Comparison of ENCODE assay signal across 8 cellular contexts in the genomic region with DNA sequence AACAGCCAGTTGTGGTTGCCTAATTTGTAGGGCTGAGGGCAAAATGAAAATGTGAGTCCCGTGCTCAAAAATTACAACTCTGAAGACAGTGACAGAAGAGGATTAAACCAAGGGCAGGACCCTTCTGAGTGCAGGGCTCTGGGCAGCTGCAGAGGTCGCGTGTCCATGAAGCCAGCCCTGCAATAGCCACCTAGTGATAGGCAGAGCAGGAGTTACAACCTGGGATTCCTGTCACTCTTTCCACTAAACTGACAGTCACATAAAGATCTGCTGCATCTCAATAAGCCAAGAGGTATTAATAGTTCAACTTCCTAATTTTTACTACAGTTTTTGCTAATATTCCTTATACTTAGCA.
DNase-seq lines count a peak whose midpoint lies in the region; ATAC-seq and TF ChIP-seq lines count a peak whose summit lies in the region.

No MANE protein-coding gene starts in this region.

- H3K27ac ChIP-seq in CD8-positive, alpha-beta memory T cell (ENCODE audit: low read depth, low read length) = no peak overlapping the region
- no peak overlapping the region for H3K27ac ChIP-seq in GM23248
- H3K27ac ChIP-seq in Peyer's patch = peak overlapping the region in 1 of 4 donors; percentile 16
- H3K27ac ChIP-seq in right lobe of liver = peak overlapping the region in 2 of 3 donors; percentile 19 to 29

- H3K4me1 ChIP-seq in CD8-positive, alpha-beta memory T cell (ENCODE audit: insufficient read depth, low read length) = peaks cover 4% of the 10 kb centered on the region
- no peaks in the 10 kb centered on the region for H3K4me1 ChIP-seq in GM23248 (ENCODE audit: insufficient read depth)
- H3K4me1 ChIP-seq in Peyer's patch = peaks cover 0 to 16% (median 2%) of the 10 kb centered on the region in 4 donors
- H3K4me1 ChIP-seq in right lobe of liver = no peaks in the 10 kb centered on the region

- H3K4me2 ChIP-seq in GM23248 (ENCODE audit: unreplicated experiment) = peak overlapping the region; percentile 72

- CTCF ChIA-PET in CD8-positive, alpha-beta memory T cell (lab: Charles Lee) = interaction anchor here (0.6 to 8.2 kb wide), 19 partner anchors 9 to 694 kb away, joined by 3 to 117 read pairs (median 4); a partner anchor contains a TSS
- CTCF ChIA-PET in HEK293T (lab: Yijun Ruan, JAX) = interaction anchor here (0.7 to 1.8 kb wide), 14 partner anchors 11 to 112 kb away, joined by 3 to 13 read pairs (median 4); a partner anchor contains a TSS

- DNase-seq in CD8-positive, alpha-beta memory T cell = no peak
- DNase-seq in GM23248 (no peak), Peyer's patch (no peak), right lobe of liver (peak in 1 of 3 donors; percentile 20), HEK293T (ENCODE audit: extremely low spot score) (no peak), DMS53 (lab: John Stamatoyannopoulos, UW) (no peak), NCI-H1417 treated with DMSO at 0.1 percent for 48 hours (lab: John Stamatoyannopoulos, UW) (no peak), NCI-H446 (lab: John Stamatoyannopoulos, UW) (no peak)

- H3K27me3 ChIP-seq in CD8-positive, alpha-beta memory T cell (ENCODE audit: insufficient read depth, low read length, poor library complexity, severe bottlenecking) = no peaks in the 10 kb centered on the region
- H3K27me3 ChIP-seq in GM23248 (replicated peaks; ENCODE audit: insufficient read depth) (no peaks in the 10 kb centered on the region), Peyer's patch (no peaks in the 10 kb centered on the region), right lobe of liver (no peaks in the 10 kb centered on the region)

- no peaks in the 10 kb centered on the region for H3F3A ChIP-seq in GM23248 (ENCODE audit: insufficient read depth)

- whole genome bisulfite sequencing in GM23248 (ENCODE audit: low coverage in 1 of 2, low lambda C conversion rate in 2 of 2, missing lambda C conversion rate in 2 of 2), 2 experiments = 92 to 94% methylated on average over 3 of the region's 3 CpGs
- 11% methylated on average over 3 of the region's 3 CpGs for WGBS in right lobe of liver (ENCODE audit: insufficient coverage, low coverage, low lambda C conversion rate, missing lambda C conversion rate)

- peak overlapping the region; percentile 32 to 88 (median 62) for H3K4me3 Mint-ChIP-seq in CD8-positive, alpha-beta memory T cell

- H3K36me3 ChIP-seq in CD8-positive, alpha-beta memory T cell (ENCODE audit: insufficient read depth, low read length) = no peaks in the 10 kb centered on the region
- H3K36me3 ChIP-seq in GM23248 (ENCODE audit: low read depth) (no peaks in the 10 kb centered on the region), Peyer's patch (no peaks in the 10 kb centered on the region), right lobe of liver (no peaks in the 10 kb centered on the region)

- peak overlapping the region; percentile 27 for H3K4me3 ChIP-seq in CD8-positive, alpha-beta memory T cell (ENCODE audit: low read length)
- H3K4me3 ChIP-seq in GM23248 (peak overlapping the region; percentile 55; the same call in 1 of the 2 replicates), Peyer's patch (peak overlapping the region in 3 of 4 donors; percentile 10 to 23 (median 20)), right lobe of liver (peak overlapping the region; percentile 4 to 39 (median 29))

- TF ChIP-seq CTCF in Peyer's patch (IDR thresholded peaks at IDR 0.05) = no peak
- no peak for TF ChIP-seq CTCF in right lobe of liver (IDR thresholded peaks at IDR 0.05)

- POLR2A ChIA-PET in CD8-positive, alpha-beta memory T cell (lab: Charles Lee) = interaction anchor here (0.6 to 1.2 kb wide), 2 partner anchors 9 to 94 kb away, joined by 5 to 9 read pairs; a partner anchor contains a TSS
- POLR2A ChIA-PET in HEK293T (lab: Yijun Ruan, JAX) = interaction anchor here (1.1 to 1.4 kb wide), 2 partner anchors 93 to 94 kb away, joined by 3 to 5 read pairs; a partner anchor contains a TSS

- peak overlapping the region; percentile 82 for H2AFZ ChIP-seq in GM23248

- H4K20me1 ChIP-seq in GM23248 (ENCODE audit: insufficient read depth) = no peaks in the 10 kb centered on the region

- H3K4me1 Mint-ChIP-seq in CD8-positive, alpha-beta memory T cell = peaks cover 11 to 27% (median 25%) of the 10 kb centered on the region in 3 donors

- TF ChIP-seq POLR2A in Peyer's patch (IDR thresholded peaks at IDR 0.05) (no peak), right lobe of liver (IDR thresholded peaks at IDR 0.05) (no peak)

- no peaks in the 10 kb centered on the region for H3K9me2 ChIP-seq in GM23248 (ENCODE audit: insufficient read depth)

- in situ Hi-C loops in GM23248 (cut with MboI) = loop anchor here (5.0 kb wide), 1 partner anchor 101 kb away; no protein-coding TSS in a partner anchor

- no peaks in the 10 kb centered on the region for H3K79me2 ChIP-seq in GM23248 (ENCODE audit: insufficient read depth)

- H3K27me3 Mint-ChIP-seq in CD8-positive, alpha-beta memory T cell = no peaks in the 10 kb centered on the region

- H3K9me3 Mint-ChIP-seq in CD8-positive, alpha-beta memory T cell = no peaks in the 10 kb centered on the region

- H3K9ac ChIP-seq in GM23248 = no peak overlapping the region

- intact Hi-C loops in right lobe of liver (cut with DNase I) = no loop called here

- no peaks in the 10 kb centered on the region for H3K9me3 ChIP-seq in CD8-positive, alpha-beta memory T cell (ENCODE audit: low read length)
- H3K9me3 ChIP-seq in GM23248 (ENCODE audit: low read depth) = no peaks in the 10 kb centered on the region
- H3K9me3 ChIP-seq in Peyer's patch = no peaks in the 10 kb centered on the region
- no peaks in the 10 kb centered on the region for H3K9me3 ChIP-seq in right lobe of liver

- ATAC-seq in right lobe of liver = peak; percentile 70 to 77 (median 72)

- no peaks in the 10 kb centered on the region for H3K36me3 Mint-ChIP-seq in CD8-positive, alpha-beta memory T cell

- H3K27ac Mint-ChIP-seq in CD8-positive, alpha-beta memory T cell = peak overlapping the region in 5 of 8 donors; percentile 6 to 91 (median 19)

TF ChIP-seq in HEK293T, 16 proteins besides CTCF, POLR2A, EP300 and RAD21:
- TF ChIP-seq ARNT (IDR thresholded peaks at IDR 0.05) (no peak), TARDBP (IDR thresholded peaks at IDR 0.05) (no peak), FOXK2 (IDR thresholded peaks at IDR 0.05) (no peak), ZNF384 (IDR thresholded peaks at IDR 0.05) (no peak), NFRKB (IDR thresholded peaks at IDR 0.05) (no peak), SUZ12 (IDR thresholded peaks at IDR 0.05) (no peak), CTBP1 (IDR thresholded peaks at IDR 0.05; ENCODE audit: borderline replicate concordance) (no peak), L3MBTL2 (conservative IDR thresholded peaks at IDR 0.05) (no peak), BHLHE40 (IDR thresholded peaks at IDR 0.05; ENCODE audit: borderline replicate concordance) (no peak), FOXA1 (IDR thresholded peaks at IDR 0.05) (no peak), LEF1 (IDR thresholded peaks at IDR 0.05; ENCODE audit: borderline replicate concordance) (no peak), HDGF (IDR thresholded peaks at IDR 0.05; ENCODE audit: borderline replicate concordance) (no peak), FOXM1 (IDR thresholded peaks at IDR 0.05; ENCODE audit: borderline replicate concordance) (no peak), SP1 (IDR thresholded peaks at IDR 0.05) (no peak), ELF4 (IDR thresholded peaks at IDR 0.05) (no peak)
- TF ChIP-seq, protein P1, sequence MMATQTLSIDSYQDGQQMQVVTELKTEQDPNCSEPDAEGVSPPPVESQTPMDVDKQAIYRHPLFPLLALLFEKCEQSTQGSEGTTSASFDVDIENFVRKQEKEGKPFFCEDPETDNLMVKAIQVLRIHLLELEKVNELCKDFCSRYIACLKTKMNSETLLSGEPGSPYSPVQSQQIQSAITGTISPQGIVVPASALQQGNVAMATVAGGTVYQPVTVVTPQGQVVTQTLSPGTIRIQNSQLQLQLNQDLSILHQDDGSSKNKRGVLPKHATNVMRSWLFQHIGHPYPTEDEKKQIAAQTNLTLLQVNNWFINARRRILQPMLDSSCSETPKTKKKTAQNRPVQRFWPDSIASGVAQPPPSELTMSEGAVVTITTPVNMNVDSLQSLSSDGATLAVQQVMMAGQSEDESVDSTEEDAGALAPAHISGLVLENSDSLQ (IDR thresholded peaks at IDR 0.05) = no peak

Comparison
In these comparisons a context has a peak if more than half of its experiments do, and no peak if none do; other contexts are left out.
1. H3K27ac ChIP-seq: peak in right lobe of liver (2 of 3); none in CD8-positive, alpha-beta memory T cell (single experiment) and GM23248 (single experiment).
2. Peak in every context shown above with its lines, with median percentiles within 50 percentile points of each other: H3K4me3 ChIP-seq.